In genomic region chr22:37050913-37051628, GRCh38 we compare ENCODE assay signal across 8 cellular contexts. TPM values are rescaled to one million over a fixed set of nuclear protein-coding genes. Genes with fewer than 3 reads are reported as not detected.
DNase-seq lines count a peak whose midpoint lies in the region; ATAC-seq, FAIRE-seq and TF ChIP-seq lines count a peak whose summit lies in the region.

No MANE protein-coding gene starts in this region.

- WGBS in sigmoid colon, 2 donors = 20 to 27% methylated on average over 22 of the region's 22 CpGs

- H3K4me1 ChIP-seq in SJCRH30 (peaks cover 9% of the 10 kb centered on the region; the same call in 1 of the 2 replicates), sigmoid colon (peaks cover 0 to 26% (median 18%) of the 10 kb centered on the region in 4 donors)

- FAIRE-seq in GM12892 (lab: Jason Lieb, UNC) (peak; percentile 42), HTR-8/SVneo (lab: Jason Lieb, UNC) (no peak)

- no peaks in the 10 kb centered on the region; the same call in 1 of the 2 replicates for H3K27me3 ChIP-seq in SJCRH30
- H3K27me3 ChIP-seq in sigmoid colon = no peaks in the 10 kb centered on the region

- TF ChIP-seq CTCF in fibroblast of the aortic adventitia (IDR thresholded peaks at IDR 0.05; ENCODE audit: insufficient read depth, low read length) = no peak
- no peak for TF ChIP-seq CTCF in sigmoid colon (IDR thresholded peaks at IDR 0.05)

- no peak for DNase-seq in GM12892 (ENCODE audit: insufficient read length)
- DNase-seq in SJCRH30 = no peak
- no peak for DNase-seq in fibroblast of the aortic adventitia (ENCODE audit: low read depth)
- no peak for DNase-seq in sigmoid colon
- no peak for DNase-seq in HTR-8/SVneo (ENCODE audit: insufficient read length, low spot score)
- DNase-seq in NOMO-1 treated with dmso at 0.1 percent for 144 hours (lab: John Stamatoyannopoulos, UW; ENCODE audit: unreplicated experiment) = no peak

- H3K36me3 ChIP-seq in SJCRH30 (no peaks in the 10 kb centered on the region), sigmoid colon (peaks cover 0 to 25% (median 4%) of the 10 kb centered on the region in 4 donors)

- H3K9me3 ChIP-seq in SJCRH30 (replicated peaks) (no peaks in the 10 kb centered on the region), sigmoid colon (no peaks in the 10 kb centered on the region)

- no peak for TF ChIP-seq EP300 in sigmoid colon (IDR thresholded peaks at IDR 0.05)

- H3K27ac ChIP-seq in SJCRH30 = no peak overlapping the region
- H3K27ac ChIP-seq in sigmoid colon = peak overlapping the region in 2 of 4 donors; percentile 22 to 53

- peak overlapping the region; percentile 80 for H3K4me3 ChIP-seq in SJCRH30
- H3K4me3 ChIP-seq in fibroblast of the aortic adventitia (ENCODE audit: low read depth, low read length) = peak overlapping the region; percentile 46
- H3K4me3 ChIP-seq in sigmoid colon = peak overlapping the region; percentile 57 to 87 (median 82)

- TF ChIP-seq POLR2A in GM12892 (IDR thresholded peaks at IDR 0.05; ENCODE audit: low read depth, low read length) = no peak
- TF ChIP-seq POLR2A in sigmoid colon (IDR thresholded peaks at IDR 0.05) = no peak

- ATAC-seq in HG03108 (IDR thresholded peaks at IDR 0.05; ENCODE audit: unreplicated experiment) = no peak
- ATAC-seq in HG03521 (IDR thresholded peaks at IDR 0.05; ENCODE audit: unreplicated experiment) = no peak

- intact Hi-C loops in sigmoid colon (cut with DNase I) = loop anchor here (2.0 to 10.0 kb wide), 2 partner anchors 30 to 196 kb away; no protein-coding TSS in a partner anchor

RNA-seq across cellular contexts. Expression of gene KCTD17, which starts 0.5 kb away (rescaled TPM):
- 7.4 TPM for polyA plus RNA-seq in GM12892 (2012; ENCODE audit: missing spikeins)
- 12.5 and 14.1 TPM in 2 replicates for total RNA-seq in SJCRH30 (2014; rRNA removed; shearing (Covaris generic))
- total RNA-seq in fibroblast of the aortic adventitia (ENCODE audit: low replicate concordance) (25.2 and 25.6 TPM in 2 replicates), sigmoid colon (10 to 100 TPM; 17.8 to 49.0 (median 24.0) TPM)
- 10 to 100 TPM; 23.4 to 55.5 (median 48.4) TPM for polyA plus RNA-seq in sigmoid colon

RNA-seq across cellular contexts. Expression of gene MPST, which starts 31.5 kb away (rescaled TPM):
- polyA plus RNA-seq in GM12892 (2012; ENCODE audit: missing spikeins) = 8.3 TPM
- 58.7 and 59.8 TPM in 2 replicates for total RNA-seq in SJCRH30 (2014; rRNA removed; shearing (Covaris generic))
- total RNA-seq in fibroblast of the aortic adventitia (ENCODE audit: low replicate concordance) (31.9 and 48.9 TPM in 2 replicates), sigmoid colon (100 to 1,000 TPM in 3 of 4 donors, 10 to 100 TPM in 1; 94.2 to 143 (median 111) TPM)
- 100 to 1,000 TPM; 241 to 340 (median 304) TPM for polyA plus RNA-seq in sigmoid colon

RNA-seq across cellular contexts. Expression of gene TST, which starts 31.8 kb away (rescaled TPM):
- polyA plus RNA-seq in GM12892 (2012; ENCODE audit: missing spikeins) = 4.9 TPM
- 5.4 and 5.7 TPM in 2 replicates for total RNA-seq in SJCRH30 (2014; rRNA removed; shearing (Covaris generic))
- total RNA-seq in fibroblast of the aortic adventitia (ENCODE audit: low replicate concordance) = 13.7 and 17.1 TPM in 2 replicates
- total RNA-seq in sigmoid colon = 10 to 100 TPM; 29.1 to 31.4 (median 30.3) TPM
- 1,000 to 10,000 TPM in 1 of 3 donors, 100 to 1,000 TPM in 2; 390 to 1,038 (median 663) TPM for polyA plus RNA-seq in sigmoid colon

RNA-seq across cellular contexts. Expression of gene TMPRSS6, which starts 58.4 kb away (rescaled TPM):
- polyA plus RNA-seq in GM12892 (2012; ENCODE audit: missing spikeins) = 2.0 TPM
- not detected in 2 replicates for total RNA-seq in SJCRH30 (2014; rRNA removed; shearing (Covaris generic))
- total RNA-seq in fibroblast of the aortic adventitia (ENCODE audit: low replicate concordance) = not detected in 2 replicates
- not detected for total RNA-seq in sigmoid colon
- polyA plus RNA-seq in sigmoid colon = 1 to 10 TPM in 1 of 3 donors, under 1 TPM in 1, not detected in 1; 0.79 to 1.8 TPM
